In genomic region chr6:31813463-31813849, GRCh38 we compare ENCODE assay signal across 10 cellular contexts. TPM values are rescaled to one million over a fixed set of nuclear protein-coding genes. Genes with fewer than 3 reads are reported as not detected.
A peak's percentile ranks its signal among the peaks of the same experiment; 100 is the strongest.
DNase-seq lines count a peak whose midpoint lies in the region; ATAC-seq and TF ChIP-seq lines count a peak whose summit lies in the region.
"Had no signal": no experiment of that assay in that cellular context is flagged by ENCODE, and none has a peak within 500 bp of the region (broad histone marks: within the 10 kb centered on the region; RNA-seq: fewer than 3 reads in every experiment).

No MANE protein-coding gene starts in this region.

- H3K9ac ChIP-seq in muscle layer of colon (ENCODE audit: low read length): peak overlapping the region; percentile 10

- TF ChIP-seq CTCF in chondrocyte (IDR thresholded peaks at IDR 0.05) (no peak), upper lobe of left lung (IDR thresholded peaks at IDR 0.05) (no peak)

- H3K4me1 Mint-ChIP-seq in activated naive CD8-positive, alpha-beta T cell (ENCODE audit: low read depth): peaks cover 32% of the 10 kb centered on the region
- peaks cover 32% of the 10 kb centered on the region for H3K4me1 Mint-ChIP-seq in activated naive CD8-positive, alpha-beta T cell treated with anti-CD3 and anti-CD28 coated beads for 36 hours
- H3K4me1 Mint-ChIP-seq in chondrocyte (ENCODE audit: low read depth): peaks cover 25% of the 10 kb centered on the region

- H3K36me3 ChIP-seq in muscle layer of colon (ENCODE audit: insufficient read depth, low read length): no peaks in the 10 kb centered on the region
- H3K36me3 ChIP-seq in upper lobe of left lung: no peaks in the 10 kb centered on the region

- H3K9me3 ChIP-seq in muscle layer of colon (ENCODE audit: low read length): no peaks in the 10 kb centered on the region
- no peaks in the 10 kb centered on the region for H3K9me3 ChIP-seq in upper lobe of left lung

- H3K9me3 Mint-ChIP-seq in activated naive CD8-positive, alpha-beta T cell (ENCODE audit: low read depth): no peaks in the 10 kb centered on the region
- H3K9me3 Mint-ChIP-seq in activated naive CD8-positive, alpha-beta T cell treated with anti-CD3 and anti-CD28 coated beads for 36 hours: no peaks in the 10 kb centered on the region
- H3K9me3 Mint-ChIP-seq in chondrocyte (ENCODE audit: low read depth): no peaks in the 10 kb centered on the region

- no peaks in the 10 kb centered on the region for H3K27me3 ChIP-seq in muscle layer of colon (ENCODE audit: control insufficient read depth in 1 of 2, insufficient read depth in 2 of 2, low read length in 2 of 2)
- no peaks in the 10 kb centered on the region for H3K27me3 ChIP-seq in upper lobe of left lung

- no peaks in the 10 kb centered on the region for H3K27me3 Mint-ChIP-seq in activated naive CD8-positive, alpha-beta T cell
- H3K27me3 Mint-ChIP-seq in activated naive CD8-positive, alpha-beta T cell treated with anti-CD3 and anti-CD28 coated beads for 36 hours: no peaks in the 10 kb centered on the region
- no peaks in the 10 kb centered on the region for H3K27me3 Mint-ChIP-seq in chondrocyte (ENCODE audit: low read depth)

- H3K4me3 Mint-ChIP-seq in activated naive CD8-positive, alpha-beta T cell: peak overlapping the region; percentile 68
- H3K4me3 Mint-ChIP-seq in activated naive CD8-positive, alpha-beta T cell treated with anti-CD3 and anti-CD28 coated beads for 36 hours: no peak overlapping the region
- H3K4me3 Mint-ChIP-seq in chondrocyte (ENCODE audit: unreplicated experiment): no peak overlapping the region

- H3K27ac ChIP-seq in muscle layer of colon (ENCODE audit: low read depth, low read length) (peak overlapping the region; percentile 88), upper lobe of left lung (peak overlapping the region; percentile 93 to 100 (median 97))
- H3K27ac ChIP-seq: C4-2B had no signal

- TF ChIP-seq POLR2A in upper lobe of left lung (IDR thresholded peaks at IDR 0.05): no peak

- no peak for DNase-seq in activated naive CD8-positive, alpha-beta T cell treated with anti-CD3 and anti-CD28 coated beads for 36 hours
- DNase-seq in chondrocyte (ENCODE audit: low spot score) (no peak), upper lobe of left lung (no peak), putamen (ENCODE audit: low spot score) (no peak), NOMO-1 treated with dmso at 0.1 percent for 144 hours (lab: John Stamatoyannopoulos, UW; ENCODE audit: unreplicated experiment) (no peak)
- DNase-seq: activated CD8-positive, alpha-beta memory T cell treated with anti-CD3 and anti-CD28 coated beads for 24 hours had no signal

- ATAC-seq in upper lobe of left lung (ENCODE audit: low FRiP score in 2 of 2) (no peak), GM18907 (IDR thresholded peaks at IDR 0.05; ENCODE audit: unreplicated experiment) (no peak)

- peak overlapping the region in 1 of 2 donors; percentile 28 for H3K4me3 ChIP-seq in muscle layer of colon (ENCODE audit: low read depth in 1 of 2, low read length in 2 of 2)
- peak overlapping the region in 1 of 4 donors; percentile 73 for H3K4me3 ChIP-seq in upper lobe of left lung

- no peak for TF ChIP-seq EP300 in upper lobe of left lung (IDR thresholded peaks at IDR 0.05)

- H3K36me3 Mint-ChIP-seq in activated naive CD8-positive, alpha-beta T cell: peaks cover 4% of the 10 kb centered on the region
- no peaks in the 10 kb centered on the region for H3K36me3 Mint-ChIP-seq in activated naive CD8-positive, alpha-beta T cell treated with anti-CD3 and anti-CD28 coated beads for 36 hours
- H3K36me3 Mint-ChIP-seq in chondrocyte (ENCODE audit: low read depth): no peaks in the 10 kb centered on the region

- H3K4me1 ChIP-seq in muscle layer of colon (ENCODE audit: insufficient read depth, low read length): peaks cover 18% of the 10 kb centered on the region
- peaks cover 20 to 27% (median 23%) of the 10 kb centered on the region in 4 donors for H3K4me1 ChIP-seq in upper lobe of left lung

- no peak overlapping the region for H3K27ac Mint-ChIP-seq in activated naive CD8-positive, alpha-beta T cell
- H3K27ac Mint-ChIP-seq in activated naive CD8-positive, alpha-beta T cell treated with anti-CD3 and anti-CD28 coated beads for 36 hours: no peak overlapping the region
- peak overlapping the region; percentile 49 for H3K27ac Mint-ChIP-seq in chondrocyte (ENCODE audit: unreplicated experiment)

- WGBS in upper lobe of left lung, 2 donors: 94 to 95% methylated on average over 7 of the region's 7 CpGs

RNA-seq across cellular contexts. Expression of gene HSPA1L, which starts 1.6 kb away (rescaled TPM):
- 1 to 10 TPM; 1.2 to 1.5 TPM for total RNA-seq in activated naive CD8-positive, alpha-beta T cell treated with anti-CD3 and anti-CD28 coated beads for 36 hours
- total RNA-seq in chondrocyte (0.89 to 1.5 TPM (median 1.00 TPM) in 3 replicates), upper lobe of left lung (1 to 10 TPM in 5 of 6 donors, under 1 TPM in 1; 0.89 to 3.1 (median 2.0) TPM)

RNA-seq across cellular contexts. Expression of gene HSPA1A, which starts 1.9 kb away (rescaled TPM):
- total RNA-seq in activated naive CD8-positive, alpha-beta T cell treated with anti-CD3 and anti-CD28 coated beads for 36 hours: 10 to 100 TPM; 24.3 to 24.8 TPM
- 23.0 to 46.3 TPM (median 46.2 TPM) in 3 replicates for total RNA-seq in chondrocyte
- 100 to 1,000 TPM in 5 of 6 donors, 10 to 100 TPM in 1; 80.7 to 236 (median 144) TPM for total RNA-seq in upper lobe of left lung

RNA-seq across cellular contexts. Expression of gene LSM2, which starts 6.7 kb away (rescaled TPM):
- 100 to 1,000 TPM; 145 TPM for total RNA-seq in activated naive CD8-positive, alpha-beta T cell treated with anti-CD3 and anti-CD28 coated beads for 36 hours
- total RNA-seq in chondrocyte (35.0 to 42.5 TPM (median 35.7 TPM) in 3 replicates), upper lobe of left lung (10 to 100 TPM in 5 of 6 donors, 1 to 10 TPM in 1; 5.0 to 44.9 (median 20.9) TPM)

RNA-seq across cellular contexts. Expression of gene HSPA1B, which starts 14.1 kb away (rescaled TPM):
- total RNA-seq in activated naive CD8-positive, alpha-beta T cell treated with anti-CD3 and anti-CD28 coated beads for 36 hours: 10 to 100 TPM; 21.6 to 24.3 TPM
- total RNA-seq in chondrocyte (46.8 to 57.9 TPM (median 50.4 TPM) in 3 replicates), upper lobe of left lung (100 to 1,000 TPM in 5 of 6 donors, 10 to 100 TPM in 1; 92.2 to 177 (median 127) TPM)

RNA-seq across cellular contexts. Expression of gene VARS1, which starts 17.9 kb away (rescaled TPM):
- 100 to 1,000 TPM; 176 to 181 TPM for total RNA-seq in activated naive CD8-positive, alpha-beta T cell treated with anti-CD3 and anti-CD28 coated beads for 36 hours
- total RNA-seq in chondrocyte: 71.1 to 101 TPM (median 71.9 TPM) in 3 replicates
- 10 to 100 TPM; 21.2 to 67.8 (median 39.7) TPM for total RNA-seq in upper lobe of left lung
